22 cellular contexts compared by ENCODE assay signal in genomic region chr3:178369811-178370210, GRCh38.
A peak's percentile ranks its signal among the peaks of the same experiment; 100 is the strongest.
DNase-seq lines count a peak whose midpoint lies in the region; ATAC-seq, FAIRE-seq and TF ChIP-seq lines count a peak whose summit lies in the region.
"Had no signal": no experiment of that assay in that cellular context is flagged by ENCODE, and none has a peak within 500 bp of the region (broad histone marks: within the 10 kb centered on the region; RNA-seq: fewer than 3 reads in every experiment).

No MANE protein-coding gene starts in this region.

- TF ChIP-seq EP300 in K562 (IDR thresholded peaks at IDR 0.05; ENCODE audit: low read length): no peak

- H3K4me3 ChIP-seq in mammary epithelial cell (replicated peaks in 1 of 3; ENCODE audit: insufficient read depth in 1 of 3, low read depth in 2 of 3, low read length in 3 of 3): no peak overlapping the region
- no peak overlapping the region for H3K4me3 ChIP-seq in K562
- no peak overlapping the region for H3K4me3 ChIP-seq in thoracic aorta
- H3K4me3 ChIP-seq in left ventricle myocardium inferior: no peak overlapping the region
- H3K4me3 ChIP-seq: A549; BLaER1 treated with 17β-estradiol and CSF1 and Interleukin-3, amounts not matched to agents 10 nM and 100 nM had no signal

- H3K36me3 ChIP-seq in mammary epithelial cell (ENCODE audit: insufficient read depth, low read length) (no peaks in the 10 kb centered on the region), K562 (ENCODE audit: control insufficient read depth, insufficient read depth, low read length) (no peaks in the 10 kb centered on the region), thoracic aorta (no peaks in the 10 kb centered on the region), left ventricle myocardium inferior (no peaks in the 10 kb centered on the region)
- H3K36me3 ChIP-seq: BLaER1 treated with 17β-estradiol and CSF1 and Interleukin-3, amounts not matched to agents 10 nM and 100 nM had no signal

- CTCF ChIA-PET in MCF 10A (lab: Yijun Ruan, JAX): interaction anchor here (1.1 kb wide), 2 partner anchors 8 to 15 kb away, joined by 3 read pairs; no protein-coding TSS in a partner anchor
- CTCF ChIA-PET in mammary epithelial cell (lab: Charles Lee; ENCODE audit: low non-redundant PET): no interaction called here
- CTCF ChIA-PET in K562 (lab: Yijun Ruan, JAX; ENCODE audit: low intra/inter-chr PET ratio): no interaction called here

- H3K4me3 Mint-ChIP-seq in MCF 10A (ENCODE audit: unreplicated experiment): no peak overlapping the region
- H3K4me3 Mint-ChIP-seq: B cell; CD4-positive, alpha-beta T cell; CD8-positive, alpha-beta T cell had no signal

- FAIRE-seq in K562 (lab: Jason Lieb, UNC): no peak
- FAIRE-seq: A549, D721Med, G401.6, GM12891, GM19239 had no signal

- no peak for DNase-seq in MCF 10A (ENCODE audit: unreplicated experiment)
- no peak for DNase-seq in mammary epithelial cell
- no peak for DNase-seq in K562 (ENCODE audit: extremely low read depth in 1 of 4, low spot score in 3 of 4)
- no peak for DNase-seq in thoracic aorta (ENCODE audit: low spot score)
- DNase-seq in left ventricle myocardium inferior: no peak
- DNase-seq: AML-193; Caco-2; Calu3; CD4-positive, alpha-beta T cell; CD8-positive, alpha-beta T cell; DMS79 treated with DMSO at 0.1 percent for 48 hours; GF-D8 had no signal

- intact Hi-C loops in MCF 10A (cut with micrococcal nuclease) (no loop called here), mammary epithelial cell (cut with micrococcal nuclease) (no loop called here), K562 (cut with micrococcal nuclease) (no loop called here), left ventricle myocardium inferior (cut with micrococcal nuclease) (no loop called here)

- H3K27ac Mint-ChIP-seq in MCF 10A (ENCODE audit: low read depth, unreplicated experiment): peak overlapping the region; percentile 42
- H3K27ac Mint-ChIP-seq: B cell; CD4-positive, alpha-beta T cell; CD8-positive, alpha-beta T cell had no signal

- dilution Hi-C loops in mammary epithelial cell (cut with HindIII; ENCODE audit: low sequenced_read_pairs): no loop called here

- H4K20me1 ChIP-seq in mammary epithelial cell (ENCODE audit: insufficient read depth, low read length) (no peaks in the 10 kb centered on the region), K562 (replicated peaks; ENCODE audit: control insufficient read depth, insufficient read depth, low read length) (no peaks in the 10 kb centered on the region)
- H4K20me1 ChIP-seq: BLaER1 treated with 17β-estradiol and CSF1 and Interleukin-3, amounts not matched to agents 10 nM and 100 nM had no signal

- H3K4me1 ChIP-seq in mammary epithelial cell (ENCODE audit: insufficient read depth, low read length) (no peaks in the 10 kb centered on the region), K562 (replicated peaks in 1 of 2; ENCODE audit: control insufficient read depth in 2 of 2, insufficient read depth in 2 of 2, low read length in 2 of 2) (no peaks in the 10 kb centered on the region), thoracic aorta (ENCODE audit: control insufficient read depth in 1 of 2, low read depth in 2 of 2) (peaks cover 16 to 43% of the 10 kb centered on the region in 2 donors), left ventricle myocardium inferior (peaks cover 18% of the 10 kb centered on the region)
- H3K4me1 ChIP-seq: A549; BLaER1 treated with 17β-estradiol and CSF1 and Interleukin-3, amounts not matched to agents 10 nM and 100 nM; Caco-2 had no signal

- no peaks in the 10 kb centered on the region for H3K9me1 ChIP-seq in K562 (ENCODE audit: control insufficient read depth, insufficient read depth, low read length)

- H2AFZ ChIP-seq in mammary epithelial cell (ENCODE audit: low read depth, low read length) (no peak overlapping the region), K562 (ENCODE audit: low read depth, low read length) (no peak overlapping the region)

- TF ChIP-seq RAD21 in K562 (CRISPR knock-in tag; conservative IDR thresholded peaks at IDR 0.05 in 1 of 2, IDR thresholded peaks at IDR 0.05 in 1 of 2): no peak

- H3K9me3 Mint-ChIP-seq in MCF 10A (ENCODE audit: unreplicated experiment): no peaks in the 10 kb centered on the region
- H3K9me3 Mint-ChIP-seq: CD8-positive, alpha-beta T cell had no signal

- TF ChIP-seq POLR2A in K562 (conservative IDR thresholded peaks at IDR 0.05): no peak

- BruUV-seq in MCF 10A (replicated peaks; lab: Mats Ljungman, UMichigan) (no TSS peak), mammary epithelial cell (replicated peaks; lab: Mats Ljungman, UMichigan) (no TSS peak), K562 (replicated peaks; lab: Mats Ljungman, UMichigan) (no TSS peak)

- H3K27ac ChIP-seq in mammary epithelial cell (ENCODE audit: insufficient read depth, low read depth, low read length) (no peak overlapping the region), K562 (ENCODE audit: extremely low read depth, low read depth, low read length) (no peak overlapping the region), thoracic aorta (peak overlapping the region; percentile 26 to 77), left ventricle myocardium inferior (replicated peaks) (no peak overlapping the region)
- H3K27ac ChIP-seq: 22Rv1; A549; BLaER1 treated with 17β-estradiol and CSF1 and Interleukin-3, amounts not matched to agents 10 nM and 100 nM; C4-2B had no signal

- H3K36me3 Mint-ChIP-seq in MCF 10A (ENCODE audit: insufficient read depth, unreplicated experiment): no peaks in the 10 kb centered on the region
- H3K36me3 Mint-ChIP-seq: CD8-positive, alpha-beta T cell had no signal

- H3K4me2 ChIP-seq in mammary epithelial cell (ENCODE audit: insufficient read depth, low read depth, low read length) (no peak overlapping the region), K562 (ENCODE audit: insufficient read depth, low read length) (no peak overlapping the region)
- H3K4me2 ChIP-seq: A549; BLaER1 treated with 17β-estradiol and CSF1 and Interleukin-3, amounts not matched to agents 10 nM and 100 nM had no signal

- H3K79me2 ChIP-seq in mammary epithelial cell (ENCODE audit: insufficient read depth, low read length) (no peaks in the 10 kb centered on the region), K562 (ENCODE audit: control insufficient read depth, insufficient read depth, low read length) (peaks cover 2% of the 10 kb centered on the region; the same call in 1 of the 3 replicates)

- TF ChIP-seq CTCF in MCF 10A (IDR thresholded peaks at IDR 0.05; ENCODE audit: unreplicated experiment) (no peak), mammary epithelial cell (conservative IDR thresholded peaks at IDR 0.05 in 1 of 2, IDR thresholded peaks at IDR 0.05 in 1 of 2; ENCODE audit: extremely low read depth in 1 of 2, insufficient read depth in 1 of 2, low read depth in 1 of 2, low read length in 2 of 2) (no peak), K562 (IDR thresholded peaks at IDR 0.05 in 2 of 3, conservative IDR thresholded peaks at IDR 0.05 in 1 of 3; ENCODE audit: insufficient read depth in 2 of 3, low read depth in 1 of 3, low read length in 3 of 3) (no peak), thoracic aorta (IDR thresholded peaks at IDR 0.05) (no peak), left ventricle myocardium inferior (IDR thresholded peaks at IDR 0.05; ENCODE audit: borderline replicate concordance) (no peak)

- POLR2A ChIA-PET in MCF 10A (lab: Yijun Ruan, JAX) (interaction anchor here (0.9 kb wide), 1 partner anchor 10 kb away, joined by 3 read pairs; no protein-coding TSS in a partner anchor), K562 (lab: Yijun Ruan, JAX) (no interaction called here)

- no peaks in the 10 kb centered on the region for H3K27me3 Mint-ChIP-seq in MCF 10A (ENCODE audit: insufficient read depth, unreplicated experiment)

- no peaks in the 10 kb centered on the region for H3K9me3 ChIP-seq in mammary epithelial cell (replicated peaks; ENCODE audit: insufficient read depth, low read length)
- H3K9me3 ChIP-seq in K562 (replicated peaks; ENCODE audit: control insufficient read depth, insufficient read depth, low read depth, low read length): no peaks in the 10 kb centered on the region
- H3K9me3 ChIP-seq in thoracic aorta: no peaks in the 10 kb centered on the region
- peaks cover 34% of the 10 kb centered on the region for H3K9me3 ChIP-seq in left ventricle myocardium inferior (replicated peaks)
- H3K9me3 ChIP-seq: A549, Caco-2 had no signal

- 94% methylated on average over 2 of the region's 2 CpGs for WGBS in mammary epithelial cell (ENCODE audit: low coverage, missing lambda C conversion rate)
- 15% methylated on average over 2 of the region's 2 CpGs for WGBS in K562 (ENCODE audit: insufficient coverage, low coverage, missing lambda C conversion rate)

- H3K4me1 Mint-ChIP-seq in MCF 10A (ENCODE audit: insufficient read depth, unreplicated experiment): peaks cover 12% of the 10 kb centered on the region
- H3K4me1 Mint-ChIP-seq: B cell had no signal

- in situ Hi-C loops in mammary epithelial cell (cut with MboI; ENCODE audit: low sequenced_read_pairs in 2 of 2) (no loop called here), K562 (cut with MboI) (no loop called here)

- no peak overlapping the region for H3K9ac ChIP-seq in mammary epithelial cell (ENCODE audit: insufficient read depth, low read length)
- H3K9ac ChIP-seq in K562 (ENCODE audit: insufficient read depth in 1 of 2, low read depth in 2 of 2, low read length in 2 of 2): no peak overlapping the region
- H3K9ac ChIP-seq: BLaER1 treated with 17β-estradiol and CSF1 and Interleukin-3, amounts not matched to agents 10 nM and 100 nM had no signal

- no peaks in the 10 kb centered on the region for H3K27me3 ChIP-seq in mammary epithelial cell (ENCODE audit: insufficient read depth, low read length)
- no peaks in the 10 kb centered on the region for H3K27me3 ChIP-seq in K562 (ENCODE audit: control insufficient read depth in 2 of 2, insufficient read depth in 2 of 2, low read length in 2 of 2)
- H3K27me3 ChIP-seq in thoracic aorta (replicated peaks; ENCODE audit: insufficient read depth): no peaks in the 10 kb centered on the region
- H3K27me3 ChIP-seq in left ventricle myocardium inferior (ENCODE audit: low read depth): no peaks in the 10 kb centered on the region
- H3K27me3 ChIP-seq: BLaER1 treated with 17β-estradiol and CSF1 and Interleukin-3, amounts not matched to agents 10 nM and 100 nM had no signal

- ATAC-seq in K562 (no peak), thoracic aorta (ENCODE audit: insufficient number of reproducible peaks, low FRiP score, low read depth) (no peak), HG02870 (IDR thresholded peaks at IDR 0.05; ENCODE audit: unreplicated experiment) (no peak)
- ATAC-seq: A549; CD8-positive, alpha-beta T cell had no signal

TF ChIP-seq in K562, 482 proteins besides CTCF, POLR2A, EP300 and RAD21:
- peak; percentile 93 for TF ChIP-seq ZFP1 (CRISPR knock-in tag; IDR thresholded peaks at IDR 0.05)
- no peak for TF ChIP-seq PHF20 (IDR thresholded peaks at IDR 0.05; ENCODE audit: partially characterized antibody)
- TF ChIP-seq RBM25 (IDR thresholded peaks at IDR 0.05; ENCODE audit: low read depth, low read length, severe bottlenecking): no peak

Comparison
In these comparisons a context has a peak if more than half of its experiments do, and no peak if none do; other contexts are left out.
1. H3K27ac ChIP-seq: peak in thoracic aorta (2 of 2); none in mammary epithelial cell (single experiment), K562 (single experiment) and left ventricle myocardium inferior (single experiment).